Comparison of ENCODE assay signal across 18 cellular contexts in the genomic region with DNA sequence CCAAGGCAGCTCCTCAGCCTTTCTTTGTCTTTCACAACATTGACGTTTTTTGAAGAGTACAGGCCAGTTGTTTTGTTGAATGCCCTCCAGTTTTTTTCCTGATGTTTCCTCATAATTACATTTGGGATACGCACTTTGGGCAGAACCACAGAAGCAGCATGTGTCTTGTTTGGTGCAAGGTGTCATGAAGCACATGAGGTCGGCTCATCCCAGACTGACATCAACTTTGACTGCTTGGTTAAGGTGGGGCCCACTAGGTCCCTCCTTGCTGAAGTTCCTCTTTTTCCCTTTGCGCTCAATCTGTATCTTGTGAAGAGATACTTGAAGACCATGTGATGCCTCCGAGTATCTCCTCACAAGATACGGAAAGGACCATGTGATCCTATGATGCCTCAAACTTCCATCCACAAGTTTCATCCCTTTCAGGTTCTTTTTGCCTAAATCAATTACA. TPM values are rescaled to one million over a fixed set of nuclear protein-coding genes. Genes with fewer than 3 reads are reported as not detected.
DNase-seq lines count a peak whose midpoint lies in the region; ATAC-seq, FAIRE-seq and TF ChIP-seq lines count a peak whose summit lies in the region.
"Had no signal": no experiment of that assay in that cellular context is flagged by ENCODE, and none has a peak within 500 bp of the region (broad histone marks: within the 10 kb centered on the region; RNA-seq: fewer than 3 reads in every experiment).

No MANE protein-coding gene starts in this region.

- no peak overlapping the region for H2BK12ac ChIP-seq in H9 (ENCODE audit: insufficient read length, low read depth, low read length)

- no peak overlapping the region for H2BK20ac ChIP-seq in H9 (ENCODE audit: low read depth, low read length, poor library complexity, severe bottlenecking)

- no peak overlapping the region for H4K91ac ChIP-seq in H9 (ENCODE audit: insufficient read length, low read depth, low read length)

- H3K27ac ChIP-seq in Karpas-422 (ENCODE audit: low read length) (no peak overlapping the region), small intestine (ENCODE audit: low read depth in 1 of 2, low read length in 1 of 2) (no peak overlapping the region), H9 (ENCODE audit: insufficient read length, low read depth, low read length) (no peak overlapping the region)

- H3K4me2 ChIP-seq in Karpas-422 (ENCODE audit: low read depth, low read length, poor library complexity, severe bottlenecking) = no peak overlapping the region
- H3K4me2 ChIP-seq in H9 (ENCODE audit: insufficient read depth, insufficient read length, low read length) = no peak overlapping the region

- ATAC-seq in GM21447 (IDR thresholded peaks at IDR 0.05; ENCODE audit: unreplicated experiment) (no peak), HG02571 (IDR thresholded peaks at IDR 0.05; ENCODE audit: unreplicated experiment) (no peak)
- ATAC-seq: activated CD4-positive, CD25-positive, alpha-beta regulatory T cell treated with anti-CD3 and anti-CD28 coated beads, Interleukin-2, amount 50 U/mL, for 24 hours; CD8-positive, alpha-beta T cell; Panc1; T-cell had no signal

- no peak overlapping the region for H3K27ac Mint-ChIP-seq in H9
- H3K27ac Mint-ChIP-seq: CD8-positive, alpha-beta T cell; T-cell had no signal

- TF ChIP-seq CTCF in AG10803 (conservative IDR thresholded peaks at IDR 0.05; ENCODE audit: low read length) = no peak
- TF ChIP-seq CTCF in H9 (conservative IDR thresholded peaks at IDR 0.05) = no peak

- peaks cover 0 to 6% (median 3%) of the 10 kb centered on the region in 3 experiments; a peak in 3 of 7 replicates for H3K36me3 Mint-ChIP-seq in H9 (ENCODE audit: insufficient read depth in 1 of 3, low read depth in 3 of 3)
- H3K36me3 Mint-ChIP-seq: CD8-positive, alpha-beta T cell; T-cell had no signal

- H2BK120ac ChIP-seq in H9 (ENCODE audit: low read depth, low read length, poor library complexity, severe bottlenecking) = no peak overlapping the region

- no peak overlapping the region for H3K18ac ChIP-seq in H9 (ENCODE audit: insufficient read length, low read depth, low read length)

- no peaks in the 10 kb centered on the region for H3K79me1 ChIP-seq in H9 (ENCODE audit: insufficient read depth, low read depth, low read length, poor library complexity, severe bottlenecking)

- no peaks in the 10 kb centered on the region; the same call in none of the 2 replicates for H3K27me3 Mint-ChIP-seq in H9 (ENCODE audit: low read depth)

- no peak overlapping the region for H3K23ac ChIP-seq in H9 (ENCODE audit: insufficient read length, low read depth, low read length)

- H3K9ac ChIP-seq in Karpas-422 (ENCODE audit: low read length) (no peak overlapping the region), H9 (ENCODE audit: extremely low read depth, insufficient read length, low read length) (no peak overlapping the region)

- H3K9me3 Mint-ChIP-seq in H9 = no peaks in the 10 kb centered on the region
- H3K9me3 Mint-ChIP-seq: CD8-positive, alpha-beta T cell; T-cell had no signal

- FAIRE-seq in small intestine (lab: Jason Lieb, UNC) = no peak
- FAIRE-seq: colon, endothelial cell of umbilical vein, urothelium cell line had no signal

- H3K79me2 ChIP-seq in Karpas-422 (ENCODE audit: low read length) (no peaks in the 10 kb centered on the region), H9 (ENCODE audit: insufficient read depth, low read length) (no peaks in the 10 kb centered on the region)

- H3T11ph ChIP-seq in H9 (ENCODE audit: low read length) = no peak overlapping the region

- H3K4me3 Mint-ChIP-seq in H9 = no peak overlapping the region
- H3K4me3 Mint-ChIP-seq: CD8-positive, alpha-beta T cell; T-cell had no signal

- no peak overlapping the region for H4K5ac ChIP-seq in H9 (ENCODE audit: insufficient read length, low read depth, low read length)

- no peak overlapping the region for H3K4me3 ChIP-seq in AG10803 (ENCODE audit: low read length)
- no peak overlapping the region for H3K4me3 ChIP-seq in Karpas-422 (ENCODE audit: low read length)
- H3K4me3 ChIP-seq in small intestine (ENCODE audit: low read depth in 1 of 2, low read length in 2 of 2) = no peak overlapping the region

- H3K4me1 ChIP-seq in Karpas-422 (ENCODE audit: low read length) = no peaks in the 10 kb centered on the region
- H3K4me1 ChIP-seq in small intestine (ENCODE audit: control insufficient read depth in 2 of 2, insufficient read depth in 1 of 2, low read depth in 1 of 2, low read length in 1 of 2) = no peaks in the 10 kb centered on the region
- peaks cover 6% of the 10 kb centered on the region; the same call in 1 of the 2 replicates for H3K4me1 ChIP-seq in H9 (ENCODE audit: insufficient read depth, low read length)

- WGBS in small intestine, 3 donors = 62 to 88% (median 69%) methylated on average over 6 of the region's 6 CpGs
- WGBS in H9 (ENCODE audit: extremely low coverage, insufficient read length, low lambda C conversion rate) = no CpG with 5 or more reads among the region's 6 CpGs

- H2AK5ac ChIP-seq in H9 (ENCODE audit: insufficient read length, low read length) = no peak overlapping the region

- H3K56ac ChIP-seq in H9 (ENCODE audit: insufficient read length, low read depth, low read length) = no peak overlapping the region

- DNase-seq in AG10803 (ENCODE audit: low read depth) = peak; percentile 46
- DNase-seq in Karpas-422 = peak; percentile 58
- DNase-seq in SIG-M5 treated with dmso at 0.1 percent for 504 hours (lab: John Stamatoyannopoulos, UW; ENCODE audit: unreplicated experiment) = peak; percentile 86
- DNase-seq in fibroblast of gingiva (ENCODE audit: low read depth) = peak; percentile 56
- DNase-seq in small intestine = no peak
- DNase-seq in H9 = no peak
- DNase-seq: activated naive CD4-positive, alpha-beta T cell; CD8-positive, alpha-beta T cell; DND-41; NCI-H2029; T-cell had no signal

- peaks cover 32 to 50% of the 10 kb centered on the region in 2 experiments for H3K4me1 Mint-ChIP-seq in H9
- H3K4me1 Mint-ChIP-seq: T-cell had no signal

- H3K4ac ChIP-seq in H9 (ENCODE audit: low read depth, low read length) = no peak overlapping the region

- H3K36me3 ChIP-seq in Karpas-422 (ENCODE audit: insufficient read depth, low read length) (no peaks in the 10 kb centered on the region), small intestine (ENCODE audit: control insufficient read depth in 2 of 2, insufficient read depth in 2 of 2, low read length in 2 of 2) (no peaks in the 10 kb centered on the region)

- H3K27me3 ChIP-seq in Karpas-422 (ENCODE audit: low read length) = no peaks in the 10 kb centered on the region
- H3K27me3 ChIP-seq in small intestine (ENCODE audit: control insufficient read depth in 2 of 2, insufficient read depth in 2 of 2, low read length in 2 of 2) = no peaks in the 10 kb centered on the region
- H3K27me3 ChIP-seq in H9 (ENCODE audit: insufficient read depth, low read length) = no peaks in the 10 kb centered on the region

- H3K9me3 ChIP-seq in Karpas-422 (ENCODE audit: low read length) (no peaks in the 10 kb centered on the region), small intestine (ENCODE audit: control insufficient read depth, low read depth) (no peaks in the 10 kb centered on the region), H9 (ENCODE audit: control insufficient read depth, low read depth, low read length) (no peaks in the 10 kb centered on the region)

- H2AFZ ChIP-seq in Karpas-422 (ENCODE audit: low read length) (no peak overlapping the region), H9 (ENCODE audit: low read length) (no peak overlapping the region)

- no peak overlapping the region for H3K14ac ChIP-seq in H9 (ENCODE audit: insufficient read depth, low read length)

- H3K23me2 ChIP-seq in H9 (ENCODE audit: insufficient read length, low read depth, low read length, poor library complexity, severe bottlenecking) = no peaks in the 10 kb centered on the region

- H2BK5ac ChIP-seq in H9 (ENCODE audit: insufficient read length, low read length) = no peak overlapping the region

- no peaks in the 10 kb centered on the region for H4K20me1 ChIP-seq in Karpas-422 (ENCODE audit: insufficient read depth, low read depth, low read length)
- H4K20me1 ChIP-seq in H9 (ENCODE audit: control insufficient read depth, insufficient read depth, insufficient read length) = no peaks in the 10 kb centered on the region

- H3K9me2 ChIP-seq in Karpas-422 (replicated peaks; ENCODE audit: insufficient read depth, low read length) = no peaks in the 10 kb centered on the region

- H4K8ac ChIP-seq in H9 (replicated peaks; ENCODE audit: insufficient read length, low read depth, low read length) = no peak overlapping the region

- no peak overlapping the region for H2BK15ac ChIP-seq in H9 (ENCODE audit: low read depth, low read length)

RNA-seq across cellular contexts. Expression of gene SNAI1, which starts 10.5 kb away (rescaled TPM):
- 0.22 TPM in 1 of 2 replicates, not detected in the other for total RNA-seq in Karpas-422 (2014; rRNA removed; shearing (Covaris generic); ENCODE audit: low replicate concordance)
- polyA plus RNA-seq in small intestine = 1 to 10 TPM in 2 of 3 donors, not detected in 1; 1.1 to 6.9 TPM
- 6.4 and 7.0 TPM in 2 replicates for total RNA-seq in H9 (2021)

RNA-seq across cellular contexts. Expression of gene RNF114, which starts 57.1 kb away (rescaled TPM):
- 34.2 and 38.1 TPM in 2 replicates for total RNA-seq in Karpas-422 (2014; rRNA removed; shearing (Covaris generic); ENCODE audit: low replicate concordance)
- 10 to 100 TPM; 51.2 to 76.0 (median 60.8) TPM for polyA plus RNA-seq in small intestine
- 73.4 and 75.5 TPM in 2 replicates for total RNA-seq in H9 (2021)

Comparison
In these comparisons a context has a peak if more than half of its experiments do, and no peak if none do; other contexts are left out.
1. DNase-seq: peak in AG10803 (single experiment), Karpas-422 (single experiment), SIG-M5 treated with dmso at 0.1 percent for 504 hours (single experiment) and fibroblast of gingiva (single experiment); none in small intestine (single experiment) and H9 (single experiment).